10 cellular contexts compared by ENCODE assay signal in the genomic region with DNA sequence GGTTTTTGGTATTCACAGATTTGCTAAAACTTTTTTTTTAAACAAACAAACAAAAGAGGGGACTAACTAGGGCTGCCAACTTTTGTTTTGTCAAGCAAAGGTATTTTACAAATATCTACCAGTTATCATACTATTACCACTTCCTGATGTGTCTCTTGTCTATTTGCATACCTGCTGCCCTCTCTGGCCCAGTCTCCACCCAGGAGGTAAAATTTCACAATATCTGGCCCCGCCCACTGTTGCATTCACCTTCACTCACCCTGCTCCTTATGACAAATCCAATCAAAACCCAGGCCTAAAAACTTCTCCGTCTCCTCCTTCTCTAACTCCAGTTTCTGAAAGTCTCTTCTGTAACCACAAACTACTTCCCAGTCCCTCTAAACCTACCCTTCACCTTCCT.
A peak's percentile ranks its signal among the peaks of the same experiment; 100 is the strongest.
DNase-seq lines count a peak whose midpoint lies in the region; ATAC-seq, FAIRE-seq and TF ChIP-seq lines count a peak whose summit lies in the region.
"Had no signal": no experiment of that assay in that cellular context is flagged by ENCODE, and none has a peak within 500 bp of the region (broad histone marks: within the 10 kb centered on the region; RNA-seq: fewer than 3 reads in every experiment).

No MANE protein-coding gene starts in this region.

- H3K27me3 ChIP-seq in Peyer's patch (no peaks in the 10 kb centered on the region), endodermal cell (ENCODE audit: control insufficient read depth, insufficient read depth, low read length, poor library complexity, severe bottlenecking) (no peaks in the 10 kb centered on the region)

- TF ChIP-seq CTCF in CD14-positive monocyte (IDR thresholded peaks at IDR 0.05) (no peak), Peyer's patch (IDR thresholded peaks at IDR 0.05) (no peak), endodermal cell (conservative IDR thresholded peaks at IDR 0.05) (no peak)

- H3K4me1 ChIP-seq in Peyer's patch (peaks cover 0 to 20% (median 14%) of the 10 kb centered on the region in 4 donors), endodermal cell (ENCODE audit: control insufficient read depth, insufficient read depth, low read length) (no peaks in the 10 kb centered on the region)

- WGBS in endodermal cell (ENCODE audit: insufficient coverage in 1 of 2, insufficient read length in 1 of 2), 2 experiments, result 90 to 100% methylated on average over 1 to 2 of the region's 2 CpGs

- peak overlapping the region; percentile 41 to 99 (median 84) for H3K27ac Mint-ChIP-seq in CD14-positive monocyte
- H3K27ac Mint-ChIP-seq in endodermal cell, result peak overlapping the region; percentile 6

- H3K4me3 Mint-ChIP-seq in CD14-positive monocyte (peak overlapping the region in 1 of 2 donors; percentile 28), endodermal cell (no peak overlapping the region)

- H3K9me3 ChIP-seq in Peyer's patch (no peaks in the 10 kb centered on the region), endodermal cell (ENCODE audit: control insufficient read depth, low read length) (no peaks in the 10 kb centered on the region)

- H3K36me3 Mint-ChIP-seq in CD14-positive monocyte (peaks cover 5 to 13% of the 10 kb centered on the region in 2 donors), endodermal cell (ENCODE audit: low read depth) (no peaks in the 10 kb centered on the region)

- no peaks in the 10 kb centered on the region for H3K9me3 Mint-ChIP-seq in CD14-positive monocyte
- no peaks in the 10 kb centered on the region for H3K9me3 Mint-ChIP-seq in endodermal cell

- DNase-seq in CD14-positive monocyte (ENCODE audit: low spot score) (no peak), GM12892 (ENCODE audit: insufficient read length) (no peak), Peyer's patch (peak in 2 of 3 donors; percentile 52 to 86), endodermal cell (no peak), NCI-H1417 treated with DMSO at 0.1 percent for 48 hours (lab: John Stamatoyannopoulos, UW) (no peak)
- DNase-seq: DND-41 had no signal

- H3K27me3 Mint-ChIP-seq in CD14-positive monocyte (ENCODE audit: low read depth in 3 of 3), result no peaks in the 10 kb centered on the region
- no peaks in the 10 kb centered on the region for H3K27me3 Mint-ChIP-seq in endodermal cell (ENCODE audit: insufficient read depth)

- no peaks in the 10 kb centered on the region for H3K36me3 ChIP-seq in Peyer's patch
- H3K36me3 ChIP-seq in endodermal cell (ENCODE audit: control insufficient read depth, insufficient read depth, low read length), result no peaks in the 10 kb centered on the region

- H3K9ac ChIP-seq in endodermal cell (ENCODE audit: extremely low read depth, low read length, poor library complexity, severe bottlenecking), result no peak overlapping the region

- ATAC-seq in GM21619 (IDR thresholded peaks at IDR 0.05; ENCODE audit: unreplicated experiment), result no peak
- no peak for ATAC-seq in HG02884 (IDR thresholded peaks at IDR 0.05; ENCODE audit: unreplicated experiment)
- ATAC-seq in HG02852 (IDR thresholded peaks at IDR 0.05; ENCODE audit: unreplicated experiment), result no peak

- FAIRE-seq in GM12892 (lab: Jason Lieb, UNC), result peak; percentile 79
- FAIRE-seq: HTR-8/SVneo had no signal

- H3K27ac ChIP-seq in Peyer's patch, result peak overlapping the region in 3 of 4 donors; percentile 5 to 79 (median 78)
- H3K27ac ChIP-seq in endodermal cell (ENCODE audit: low read depth, low read length), result no peak overlapping the region

- H3K4me1 Mint-ChIP-seq in CD14-positive monocyte, result peaks cover 93% of the 10 kb centered on the region
- H3K4me1 Mint-ChIP-seq in endodermal cell, result no peaks in the 10 kb centered on the region

- TF ChIP-seq POLR2A in GM12892 (IDR thresholded peaks at IDR 0.05; ENCODE audit: low read depth, low read length), result no peak
- no peak for TF ChIP-seq POLR2A in Peyer's patch (IDR thresholded peaks at IDR 0.05)

- intact Hi-C loops in CD14-positive monocyte (cut with micrococcal nuclease), result loop anchor here (5.0 to 10.0 kb wide), 3 partner anchors 37 to 83 kb away; partner anchors contain the start of gene TRERF1 (in 1 of the 2)

- no peak overlapping the region for H3K4me3 ChIP-seq in Peyer's patch
- H3K4me3 ChIP-seq in endodermal cell (ENCODE audit: low read length), result no peak overlapping the region

Comparison
In these comparisons a context has a peak if more than half of its experiments do, and no peak if none do; other contexts are left out.
1. DNase-seq: peak in Peyer's patch (2 of 3); none in CD14-positive monocyte (single experiment), GM12892 (single experiment), endodermal cell (single experiment) and NCI-H1417 treated with DMSO at 0.1 percent for 48 hours (single experiment).